ENCODE assay signal across 1 cellular context in genomic region chr18:158128-159036, GRCh38.
TF ChIP-seq lines count a peak whose summit lies in the region.

TSS of gene USP14 (plus strand) at chr18:158557. CDS start at chr18:158699, 142 bp downstream.

TF ChIP-seq in HepG2, 621 proteins besides CTCF, POLR2A, EP300 and RAD21 (continued from another document and continues in another):
- TF ChIP-seq ZHX2 (IDR thresholded peaks at IDR 0.05; ENCODE audit: low read depth) (peak; percentile 84), ZHX2 (CRISPR knock-in tag; IDR thresholded peaks at IDR 0.05; ENCODE audit: borderline replicate concordance) (peak; percentile 93; the same call in 1 of the 2 replicates), SSRP1 (CRISPR knock-in tag; IDR thresholded peaks at IDR 0.05) (no peak), HMGXB4 (CRISPR knock-in tag; IDR thresholded peaks at IDR 0.05; ENCODE audit: borderline replicate concordance in 1 of 2, low read depth in 1 of 2) (peak; percentile 86 to 93), ZNF160 (CRISPR knock-in tag; IDR thresholded peaks at IDR 0.05) (peak; percentile 89), ZNF225 (CRISPR knock-in tag; IDR thresholded peaks at IDR 0.05) (peak; percentile 82; the same call in 1 of the 2 replicates), AKAP8 (CRISPR knock-in tag; IDR thresholded peaks at IDR 0.05) (peak; percentile 85; the same call in 1 of the 2 replicates), BCL6 (CRISPR knock-in tag; IDR thresholded peaks at IDR 0.05) (peak; percentile 65; the same call in 1 of the 2 replicates), CSRNP2 (CRISPR knock-in tag; conservative IDR thresholded peaks at IDR 0.05; ENCODE audit: low read depth) (0 out of 2 replicates have a peak, but pooled peaks have one; percentile 88), MTF1 (CRISPR knock-in tag; IDR thresholded peaks at IDR 0.05) (peak; percentile 76), ZNF687 (CRISPR knock-in tag; IDR thresholded peaks at IDR 0.05) (peak; percentile 99), ZNF563 (CRISPR knock-in tag; IDR thresholded peaks at IDR 0.05) (peak; percentile 97), TGIF2 (CRISPR knock-in tag; IDR thresholded peaks at IDR 0.05) (peak; percentile 83), JARID2 (CRISPR knock-in tag; IDR thresholded peaks at IDR 0.05; ENCODE audit: insufficient replicate concordance) (peak; percentile 44), ZNF12 (CRISPR knock-in tag; IDR thresholded peaks at IDR 0.05) (peak; percentile 57; the same call in 1 of the 2 replicates), ZNF615 (CRISPR knock-in tag; IDR thresholded peaks at IDR 0.05; ENCODE audit: borderline replicate concordance) (0 out of 2 replicates have a peak, but pooled peaks have one; percentile 59), KMT2A (CRISPR knock-in tag; IDR thresholded peaks at IDR 0.05) (peak; percentile 80), SP140L (CRISPR knock-in tag; IDR thresholded peaks at IDR 0.05; ENCODE audit: borderline replicate concordance) (no peak), HIC2 (CRISPR knock-in tag; IDR thresholded peaks at IDR 0.05; ENCODE audit: low read depth) (no peak), EEA1 (CRISPR knock-in tag; IDR thresholded peaks at IDR 0.05; ENCODE audit: borderline replicate concordance) (peak; percentile 95; the same call in 1 of the 2 replicates), NFATC3 (CRISPR knock-in tag; IDR thresholded peaks at IDR 0.05) (peak; percentile 50; the same call in 1 of the 2 replicates), NR2F2 (IDR thresholded peaks at IDR 0.05; ENCODE audit: borderline replicate concordance, low read depth) (no peak), CHCHD3 (CRISPR knock-in tag; IDR thresholded peaks at IDR 0.05) (peak; percentile 71), RXRB (CRISPR knock-in tag; IDR thresholded peaks at IDR 0.05; ENCODE audit: borderline replicate concordance) (peak; percentile 51; the same call in 1 of the 2 replicates), AHR (CRISPR knock-in tag; IDR thresholded peaks at IDR 0.05) (peak; percentile 96), RELA (CRISPR knock-in tag; IDR thresholded peaks at IDR 0.05) (0 out of 2 replicates have a peak, but pooled peaks have one; percentile 56), ZNF17 (CRISPR knock-in tag; IDR thresholded peaks at IDR 0.05) (peak; percentile 91; the same call in 1 of the 2 replicates), SYNCRIP (IDR thresholded peaks at IDR 0.05; ENCODE audit: insufficient read depth, low read depth, low read length) (no peak), CHD2 (IDR thresholded peaks at IDR 0.05; ENCODE audit: low read depth, low read length) (no peak), TFAP4 (IDR thresholded peaks at IDR 0.05; ENCODE audit: borderline replicate concordance, low read depth) (no peak; the same call in 1 of the 2 replicates), DMAP1 (CRISPR knock-in tag; IDR thresholded peaks at IDR 0.05) (peak; percentile 69; the same call in 1 of the 2 replicates), IRF1 (CRISPR knock-in tag; IDR thresholded peaks at IDR 0.05; ENCODE audit: low read depth) (peak; percentile 90; the same call in 1 of the 2 replicates), MED1 (CRISPR knock-in tag; IDR thresholded peaks at IDR 0.05) (peak; percentile 68), NFYB (CRISPR knock-in tag; IDR thresholded peaks at IDR 0.05) (peak; percentile 72), HBP1 (CRISPR knock-in tag; IDR thresholded peaks at IDR 0.05; ENCODE audit: low read depth) (peak; percentile 95), HOXA7 (CRISPR knock-in tag; IDR thresholded peaks at IDR 0.05) (no peak; the same call in 1 of the 2 replicates), REPIN1 (CRISPR knock-in tag; IDR thresholded peaks at IDR 0.05; ENCODE audit: borderline replicate concordance, low read depth) (peak; percentile 93), ZNF761 (CRISPR knock-in tag; conservative IDR thresholded peaks at IDR 0.05) (peak; percentile 95), ZNF34 (CRISPR knock-in tag; IDR thresholded peaks at IDR 0.05; ENCODE audit: borderline replicate concordance) (peak; percentile 83; the same call in 1 of the 2 replicates), DNMT1 (CRISPR knock-in tag; IDR thresholded peaks at IDR 0.05) (peak; percentile 78), ELF4 (CRISPR knock-in tag; IDR thresholded peaks at IDR 0.05; ENCODE audit: borderline replicate concordance) (0 out of 2 replicates have a peak, but pooled peaks have one; percentile 29)
